ENCODE assay signal across 8 cellular contexts in the genomic region with DNA sequence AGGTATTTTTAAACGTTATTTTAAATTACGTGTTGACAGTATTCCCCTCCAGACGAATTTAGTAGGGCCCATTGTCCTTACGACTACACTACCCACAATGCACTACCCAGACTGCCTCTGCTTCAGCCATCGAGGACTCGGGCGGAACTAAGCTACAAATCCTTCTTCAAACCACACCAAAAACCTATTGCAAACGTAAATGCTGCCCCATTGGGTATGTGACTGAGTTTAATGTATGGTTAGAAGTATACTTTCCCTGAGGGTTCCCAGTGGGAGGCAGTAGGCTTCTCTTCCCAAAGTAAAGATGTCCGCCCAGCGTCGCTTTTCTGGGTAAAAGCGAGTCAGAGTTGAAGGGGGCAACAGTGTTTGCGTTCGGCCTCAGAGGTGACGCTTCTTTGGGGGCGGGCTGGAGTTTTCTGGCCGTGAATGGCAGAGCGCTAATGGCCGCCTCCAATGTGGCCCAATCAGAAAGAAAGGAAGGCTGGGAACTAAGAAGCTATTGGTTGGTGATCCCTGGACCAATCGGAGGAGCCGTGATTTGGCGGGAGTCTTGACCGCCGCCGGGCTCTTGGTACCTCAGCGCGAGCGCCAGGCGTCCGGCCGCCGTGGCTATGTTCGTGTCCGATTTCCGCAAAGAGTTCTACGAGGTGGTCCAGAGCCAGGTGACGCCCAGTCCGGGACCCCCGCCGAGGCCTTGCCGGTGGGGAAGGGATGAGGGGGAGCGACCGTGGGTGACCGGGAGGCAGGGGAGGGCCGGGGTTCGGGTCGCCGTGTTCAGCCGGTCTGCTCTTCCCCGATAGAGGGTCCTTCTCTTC. TPM values are rescaled to one million over a fixed set of nuclear protein-coding genes. Genes with fewer than 3 reads are reported as not detected.
DNase-seq lines count a peak whose midpoint lies in the region; ATAC-seq and TF ChIP-seq lines count a peak whose summit lies in the region.

A gene with protein sequence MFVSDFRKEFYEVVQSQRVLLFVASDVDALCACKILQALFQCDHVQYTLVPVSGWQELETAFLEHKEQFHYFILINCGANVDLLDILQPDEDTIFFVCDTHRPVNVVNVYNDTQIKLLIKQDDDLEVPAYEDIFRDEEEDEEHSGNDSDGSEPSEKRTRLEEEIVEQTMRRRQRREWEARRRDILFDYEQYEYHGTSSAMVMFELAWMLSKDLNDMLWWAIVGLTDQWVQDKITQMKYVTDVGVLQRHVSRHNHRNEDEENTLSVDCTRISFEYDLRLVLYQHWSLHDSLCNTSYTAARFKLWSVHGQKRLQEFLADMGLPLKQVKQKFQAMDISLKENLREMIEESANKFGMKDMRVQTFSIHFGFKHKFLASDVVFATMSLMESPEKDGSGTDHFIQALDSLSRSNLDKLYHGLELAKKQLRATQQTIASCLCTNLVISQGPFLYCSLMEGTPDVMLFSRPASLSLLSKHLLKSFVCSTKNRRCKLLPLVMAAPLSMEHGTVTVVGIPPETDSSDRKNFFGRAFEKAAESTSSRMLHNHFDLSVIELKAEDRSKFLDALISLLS (plus strand): TSS at position 563 of the 815 bp plus-strand sequence. CDS start 49 bp downstream, at position 612.

- H3K4me1 Mint-ChIP-seq in activated T-helper 2 cell treated with anti-CD3 and anti-CD28 coated beads, Interferon-gamma antibody, Interleukin-2, Interleukin-4, amounts not matched to agents 10 μg/mL and 5 μg/mL and 100 μg/mL, durations not matched to agents 14 hours and 24 hours and 36 hours (ENCODE audit: low read depth): peaks cover 35% of the 10 kb centered on the region
- peaks cover 24 to 43% (median 33%) of the 10 kb centered on the region in 7 donors for H3K4me1 Mint-ChIP-seq in naive thymus-derived CD4-positive, alpha-beta T cell
- H3K4me1 Mint-ChIP-seq in stimulated activated naive B cell treated with anti-CD40 and anti-IgM and Interleukin-4, amounts not matched to agents 10 μg/mL and 1 μg/mL and 100 μg/mL, for 72 hours: peaks cover 25 to 43% of the 10 kb centered on the region in 2 donors

- H3K36me3 ChIP-seq in RWPE2 (ENCODE audit: low read depth): peaks cover 52% of the 10 kb centered on the region
- peaks cover 3% of the 10 kb centered on the region for H3K36me3 ChIP-seq in fibroblast of lung (ENCODE audit: control insufficient read depth, insufficient read depth, low read length)
- peaks cover 0 to 11% (median 3%) of the 10 kb centered on the region in 3 experiments for H3K36me3 ChIP-seq in naive thymus-derived CD4-positive, alpha-beta T cell (ENCODE audit: control insufficient read depth in 2 of 3, insufficient read depth in 3 of 3, low read length in 3 of 3)

- no peaks in the 10 kb centered on the region for H3K27me3 Mint-ChIP-seq in activated T-helper 2 cell treated with anti-CD3 and anti-CD28 coated beads, Interferon-gamma antibody, Interleukin-2, Interleukin-4, amounts not matched to agents 10 μg/mL and 5 μg/mL and 100 μg/mL, durations not matched to agents 14 hours and 24 hours and 36 hours (ENCODE audit: low read depth)
- H3K27me3 Mint-ChIP-seq in naive thymus-derived CD4-positive, alpha-beta T cell: no peaks in the 10 kb centered on the region
- H3K27me3 Mint-ChIP-seq in stimulated activated naive B cell treated with anti-CD40 and anti-IgM and Interleukin-4, amounts not matched to agents 10 μg/mL and 1 μg/mL and 100 μg/mL, for 72 hours: no peaks in the 10 kb centered on the region

- H3K9me3 ChIP-seq in RWPE2 (ENCODE audit: severe bottlenecking): no peaks in the 10 kb centered on the region
- no peaks in the 10 kb centered on the region for H3K9me3 ChIP-seq in fibroblast of lung (ENCODE audit: control insufficient read depth, insufficient read depth, low read depth, low read length)
- no peaks in the 10 kb centered on the region for H3K9me3 ChIP-seq in naive thymus-derived CD4-positive, alpha-beta T cell (ENCODE audit: control insufficient read depth in 2 of 3, low read length in 3 of 3)

- H3K4me3 ChIP-seq in RWPE2 (ENCODE audit: severe bottlenecking) (peak within 1 kb of the TSS; percentile 66), fibroblast of lung (replicated peaks in 1 of 4; ENCODE audit: control extremely low read depth in 1 of 4, insufficient read depth in 1 of 4, low read depth in 3 of 4, low read length in 4 of 4) (peak within 1 kb of the TSS; percentile 80 to 98 (median 89))
- peak within 1 kb of the TSS; percentile 85 for H3K4me3 ChIP-seq in naive thymus-derived CD4-positive, alpha-beta T cell (ENCODE audit: low read length)

- peak within 1 kb of the TSS; percentile 94 for H3K27ac Mint-ChIP-seq in activated T-helper 2 cell treated with anti-CD3 and anti-CD28 coated beads, Interferon-gamma antibody, Interleukin-2, Interleukin-4, amounts not matched to agents 10 μg/mL and 5 μg/mL and 100 μg/mL, durations not matched to agents 14 hours and 24 hours and 36 hours
- peak within 1 kb of the TSS; percentile 98 to 100 (median 99) for H3K27ac Mint-ChIP-seq in naive thymus-derived CD4-positive, alpha-beta T cell
- H3K27ac Mint-ChIP-seq in stimulated activated naive B cell treated with anti-CD40 and anti-IgM and Interleukin-4, amounts not matched to agents 10 μg/mL and 1 μg/mL and 100 μg/mL, for 72 hours: peak within 1 kb of the TSS; percentile 100

- POLR2A ChIA-PET in naive thymus-derived CD4-positive, alpha-beta T cell (lab: Charles Lee): interaction anchor here (0.6 to 1.9 kb wide), 20 partner anchors 10 to 638 kb away, joined by 3 to 7 read pairs (median 4); a partner anchor contains a TSS

- peak within 1 kb of the TSS; percentile 63 for H3K9ac ChIP-seq in fibroblast of lung (ENCODE audit: insufficient read depth, low read length)

- ATAC-seq in RWPE2 (ENCODE audit: low read depth): peak; percentile 86
- peak; percentile 94 for ATAC-seq in naive thymus-derived CD4-positive, alpha-beta T cell
- peak; percentile 93 to 94 for ATAC-seq in stimulated activated naive B cell treated with anti-CD40 and anti-IgM and Interleukin-4, amounts not matched to agents 10 μg/mL and 1 μg/mL and 100 μg/mL, for 72 hours (replicated peaks)

- CTCF ChIA-PET in naive thymus-derived CD4-positive, alpha-beta T cell (lab: Charles Lee): interaction anchor here (0.6 to 1.5 kb wide), 6 partner anchors 23 to 150 kb away, joined by 3 read pairs; no protein-coding TSS in a partner anchor

- peaks cover 45% of the 10 kb centered on the region for H3K79me2 ChIP-seq in fibroblast of lung (ENCODE audit: control insufficient read depth, insufficient read depth, low read length)

- intact Hi-C loops in activated T-helper 2 cell treated with anti-CD3 and anti-CD28 coated beads, Interferon-gamma antibody, Interleukin-2, Interleukin-4, amounts not matched to agents 10 μg/mL and 5 μg/mL and 100 μg/mL, durations not matched to agents 14 hours and 24 hours and 36 hours (cut with micrococcal nuclease): loop anchor here (1.0 to 10.0 kb wide), 6 partner anchors 32 to 335 kb away; a partner anchor contains a TSS
- intact Hi-C loops in naive thymus-derived CD4-positive, alpha-beta T cell (cut with micrococcal nuclease): loop anchor here (1.0 to 10.0 kb wide), 11 partner anchors 47 to 1402 kb away; a partner anchor contains a TSS

- peak within 1 kb of the TSS; percentile 99 for H3K4me3 Mint-ChIP-seq in activated T-helper 2 cell treated with anti-CD3 and anti-CD28 coated beads, Interferon-gamma antibody, Interleukin-2, Interleukin-4, amounts not matched to agents 10 μg/mL and 5 μg/mL and 100 μg/mL, durations not matched to agents 14 hours and 24 hours and 36 hours (ENCODE audit: low read depth)
- H3K4me3 Mint-ChIP-seq in naive thymus-derived CD4-positive, alpha-beta T cell: peak within 1 kb of the TSS; percentile 87 to 98 (median 92)
- peak within 1 kb of the TSS; percentile 95 to 100 for H3K4me3 Mint-ChIP-seq in stimulated activated naive B cell treated with anti-CD40 and anti-IgM and Interleukin-4, amounts not matched to agents 10 μg/mL and 1 μg/mL and 100 μg/mL, for 72 hours

- H3K36me3 Mint-ChIP-seq in activated T-helper 2 cell treated with anti-CD3 and anti-CD28 coated beads, Interferon-gamma antibody, Interleukin-2, Interleukin-4, amounts not matched to agents 10 μg/mL and 5 μg/mL and 100 μg/mL, durations not matched to agents 14 hours and 24 hours and 36 hours (ENCODE audit: low read depth): peaks cover 36% of the 10 kb centered on the region
- peaks cover 0 to 5% (median 0%) of the 10 kb centered on the region in 5 donors for H3K36me3 Mint-ChIP-seq in naive thymus-derived CD4-positive, alpha-beta T cell
- peaks cover 8 to 11% of the 10 kb centered on the region in 2 donors for H3K36me3 Mint-ChIP-seq in stimulated activated naive B cell treated with anti-CD40 and anti-IgM and Interleukin-4, amounts not matched to agents 10 μg/mL and 1 μg/mL and 100 μg/mL, for 72 hours

- H2AFZ ChIP-seq in fibroblast of lung (ENCODE audit: low read length): peak within 1 kb of the TSS; percentile 86

- DNase-seq in EH (ENCODE audit: low read depth) (peak; percentile 99), H4 (ENCODE audit: low spot score) (peak; percentile 95), LoVo (ENCODE audit: low spot score) (peak; percentile 97), RWPE2 (ENCODE audit: low spot score) (peak; percentile 95), fibroblast of lung (ENCODE audit: low read depth in 2 of 2) (peak; percentile 99)
- DNase-seq in activated T-helper 2 cell treated with anti-CD3 and anti-CD28 coated beads, Interferon-gamma antibody, Interleukin-2, Interleukin-4, amounts not matched to agents 10 μg/mL and 5 μg/mL and 100 μg/mL, durations not matched to agents 14 hours and 24 hours and 36 hours (ENCODE audit: low spot score): peak; percentile 94
- peak; percentile 75 to 96 (median 93) for DNase-seq in naive thymus-derived CD4-positive, alpha-beta T cell
- DNase-seq in stimulated activated naive B cell treated with anti-CD40 and anti-IgM and Interleukin-4, amounts not matched to agents 10 μg/mL and 1 μg/mL and 100 μg/mL, for 72 hours: peak; percentile 93

- H3K27me3 ChIP-seq in RWPE2 (ENCODE audit: insufficient read depth, poor library complexity, severe bottlenecking): no peaks in the 10 kb centered on the region
- no peaks in the 10 kb centered on the region for H3K27me3 ChIP-seq in fibroblast of lung (ENCODE audit: control insufficient read depth, insufficient read depth, low read length)
- no peaks in the 10 kb centered on the region for H3K27me3 ChIP-seq in naive thymus-derived CD4-positive, alpha-beta T cell (ENCODE audit: control insufficient read depth in 2 of 2, insufficient read depth in 2 of 2, low read length in 2 of 2)

- H3K4me1 ChIP-seq in RWPE2 (ENCODE audit: insufficient read depth, poor library complexity, severe bottlenecking): peaks cover 33% of the 10 kb centered on the region
- peaks cover 11% of the 10 kb centered on the region for H3K4me1 ChIP-seq in fibroblast of lung (ENCODE audit: control insufficient read depth, extremely low read depth, insufficient read depth, low read length)
- peaks cover 17 to 19% of the 10 kb centered on the region in 2 donors for H3K4me1 ChIP-seq in naive thymus-derived CD4-positive, alpha-beta T cell (ENCODE audit: control insufficient read depth in 2 of 2, insufficient read depth in 2 of 2, low read length in 2 of 2)

- H4K20me1 ChIP-seq in fibroblast of lung (ENCODE audit: control insufficient read depth, extremely low read depth, insufficient read depth, low read length): no peaks in the 10 kb centered on the region

- peak within 1 kb of the TSS; percentile 99 for H3K4me2 ChIP-seq in fibroblast of lung (ENCODE audit: extremely low read depth, insufficient read depth, low read length)

- H3K9me3 Mint-ChIP-seq in activated T-helper 2 cell treated with anti-CD3 and anti-CD28 coated beads, Interferon-gamma antibody, Interleukin-2, Interleukin-4, amounts not matched to agents 10 μg/mL and 5 μg/mL and 100 μg/mL, durations not matched to agents 14 hours and 24 hours and 36 hours: no peaks in the 10 kb centered on the region
- peaks cover 0 to 2% (median 0%) of the 10 kb centered on the region in 11 donors for H3K9me3 Mint-ChIP-seq in naive thymus-derived CD4-positive, alpha-beta T cell
- no peaks in the 10 kb centered on the region for H3K9me3 Mint-ChIP-seq in stimulated activated naive B cell treated with anti-CD40 and anti-IgM and Interleukin-4, amounts not matched to agents 10 μg/mL and 1 μg/mL and 100 μg/mL, for 72 hours

- H3K27ac ChIP-seq in RWPE2 (ENCODE audit: poor library complexity, severe bottlenecking): peak within 1 kb of the TSS; percentile 99
- peak within 1 kb of the TSS; percentile 91 for H3K27ac ChIP-seq in fibroblast of lung (ENCODE audit: insufficient read depth, low read length)
- H3K27ac ChIP-seq in naive thymus-derived CD4-positive, alpha-beta T cell (ENCODE audit: low read depth, low read length): peak within 1 kb of the TSS; percentile 96

- TF ChIP-seq CTCF in RWPE2 (IDR thresholded peaks at IDR 0.05; ENCODE audit: poor library complexity, severe bottlenecking) (no peak), fibroblast of lung (conservative IDR thresholded peaks at IDR 0.05 in 1 of 2, IDR thresholded peaks at IDR 0.05 in 1 of 2; ENCODE audit: low read depth in 1 of 2, low read length in 2 of 2) (no peak)

RNA-seq across cellular contexts. Expression of the gene that starts here (rescaled TPM):
- 49.1 and 58.0 TPM in 2 replicates for total RNA-seq in H4 (2014; rRNA removed; shearing (Covaris generic))
- total RNA-seq in activated T-helper 2 cell treated with anti-CD3 and anti-CD28 coated beads, Interferon-gamma antibody, Interleukin-2, Interleukin-4, amounts not matched to agents 10 μg/mL and 5 μg/mL and 100 μg/mL, durations not matched to agents 14 hours and 24 hours and 36 hours: 101 and 108 TPM in 2 replicates
- total RNA-seq in fibroblast of lung: 1.0 and 3.8 TPM in 2 replicates
- polyA plus RNA-seq in fibroblast of lung: 12.0 and 30.4 TPM in 2 replicates
- polyA plus RNA-seq in fibroblast of lung (2012): 7.5 and 21.4 TPM in 2 replicates
- polyA minus RNA-seq in fibroblast of lung (ENCODE audit: low replicate concordance): 18.5 and 31.2 TPM in 2 replicates
- total RNA-seq in naive thymus-derived CD4-positive, alpha-beta T cell: 10 to 100 TPM in 1 of 5 experiments, 1 to 10 TPM in 1, under 1 TPM in 3; 0.35 to 57.7 (median 0.85) TPM
- polyA plus RNA-seq in naive thymus-derived CD4-positive, alpha-beta T cell: 1 to 10 TPM in 1 of 2 donors, under 1 TPM in 1; 0.45 to 1.7 TPM

Comparison
In these comparisons a context has a peak if more than half of its experiments do, and no peak if none do; other contexts are left out.
1. Peak in every context shown above with its lines: DNase-seq, ATAC-seq, H3K4me3 ChIP-seq and H3K27ac ChIP-seq.